In the genomic region with DNA sequence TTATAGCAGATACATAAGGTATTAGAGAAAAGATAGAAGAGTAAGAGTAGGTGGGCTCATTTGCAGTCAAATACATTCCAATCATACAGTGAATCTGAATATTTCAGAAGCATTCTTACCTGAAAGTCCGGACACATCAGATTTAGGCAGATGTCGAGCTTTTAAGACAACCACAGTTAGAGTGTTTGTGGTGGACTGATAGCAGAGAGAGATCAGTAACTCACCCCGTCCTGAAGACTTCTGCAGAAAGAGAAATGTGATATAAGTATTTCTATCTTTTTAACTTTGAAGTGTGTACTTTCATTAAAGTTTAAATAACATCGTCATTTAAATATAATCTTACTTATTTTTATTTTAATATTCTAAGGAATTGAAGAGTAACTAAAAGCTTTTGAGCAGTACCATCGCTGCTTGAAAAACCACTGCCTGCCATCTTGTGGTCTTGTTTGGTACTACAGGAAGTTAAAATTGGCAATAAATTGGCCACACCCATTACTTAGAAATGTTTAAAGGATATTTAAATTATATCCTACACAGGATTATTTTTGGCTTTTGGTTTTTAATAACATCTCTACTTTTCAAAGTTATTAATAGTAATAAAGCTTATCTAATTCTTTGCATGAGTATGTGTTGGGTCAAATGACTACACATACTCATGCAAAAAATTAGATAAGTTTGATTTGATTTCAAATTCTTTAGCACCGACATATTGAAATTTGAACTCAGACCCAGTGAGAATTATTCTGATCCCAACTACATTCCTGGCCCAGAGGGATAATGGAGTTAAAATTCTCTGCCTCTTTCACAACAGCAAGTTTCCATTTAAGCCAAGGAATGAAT, we compare ENCODE assay signal across 8 cellular contexts.
A peak's percentile ranks its signal among the peaks of the same experiment; 100 is the strongest.
DNase-seq lines count a peak whose midpoint lies in the region; ATAC-seq and TF ChIP-seq lines count a peak whose summit lies in the region.

No MANE protein-coding gene starts in this region.

- no peak overlapping the region for H3K4me3 ChIP-seq in cardiac fibroblast (replicated peaks in 1 of 2; ENCODE audit: low read depth in 2 of 2, low read length in 2 of 2)

- DNase-seq in COLO829 (ENCODE audit: low spot score) (peak; percentile 6), NCI-H446 treated with DMSO at 0.1 percent for 48 hours (lab: John Stamatoyannopoulos, UW) (peak; percentile 6), cardiac fibroblast (ENCODE audit: low read depth in 2 of 2) (peak; percentile 77 to 83), medulla oblongata (ENCODE audit: extremely low spot score) (peak; percentile 62)
- DNase-seq in activated CD4-positive, CD25-positive, alpha-beta regulatory T cell (lab: John Stamatoyannopoulos, UW): no peak

- TF ChIP-seq CTCF in cardiac fibroblast (IDR thresholded peaks at IDR 0.05; ENCODE audit: low read depth, low read length): peak; percentile 76

- peak; percentile 55 for ATAC-seq in GM18520 (IDR thresholded peaks at IDR 0.05; ENCODE audit: unreplicated experiment)
- peak; percentile 83 for ATAC-seq in HG03066 (IDR thresholded peaks at IDR 0.05; ENCODE audit: low read depth, unreplicated experiment)
- no peak for ATAC-seq in HG03442 (IDR thresholded peaks at IDR 0.05; ENCODE audit: unreplicated experiment)

Comparison
In these comparisons a context has a peak if more than half of its experiments do, and no peak if none do; other contexts are left out.
1. DNase-seq: peak in COLO829 (single experiment), NCI-H446 treated with DMSO at 0.1 percent for 48 hours (single experiment), cardiac fibroblast (2 of 2) and medulla oblongata (single experiment); none in activated CD4-positive, CD25-positive, alpha-beta regulatory T cell (0 of 4).